In the genomic region with DNA sequence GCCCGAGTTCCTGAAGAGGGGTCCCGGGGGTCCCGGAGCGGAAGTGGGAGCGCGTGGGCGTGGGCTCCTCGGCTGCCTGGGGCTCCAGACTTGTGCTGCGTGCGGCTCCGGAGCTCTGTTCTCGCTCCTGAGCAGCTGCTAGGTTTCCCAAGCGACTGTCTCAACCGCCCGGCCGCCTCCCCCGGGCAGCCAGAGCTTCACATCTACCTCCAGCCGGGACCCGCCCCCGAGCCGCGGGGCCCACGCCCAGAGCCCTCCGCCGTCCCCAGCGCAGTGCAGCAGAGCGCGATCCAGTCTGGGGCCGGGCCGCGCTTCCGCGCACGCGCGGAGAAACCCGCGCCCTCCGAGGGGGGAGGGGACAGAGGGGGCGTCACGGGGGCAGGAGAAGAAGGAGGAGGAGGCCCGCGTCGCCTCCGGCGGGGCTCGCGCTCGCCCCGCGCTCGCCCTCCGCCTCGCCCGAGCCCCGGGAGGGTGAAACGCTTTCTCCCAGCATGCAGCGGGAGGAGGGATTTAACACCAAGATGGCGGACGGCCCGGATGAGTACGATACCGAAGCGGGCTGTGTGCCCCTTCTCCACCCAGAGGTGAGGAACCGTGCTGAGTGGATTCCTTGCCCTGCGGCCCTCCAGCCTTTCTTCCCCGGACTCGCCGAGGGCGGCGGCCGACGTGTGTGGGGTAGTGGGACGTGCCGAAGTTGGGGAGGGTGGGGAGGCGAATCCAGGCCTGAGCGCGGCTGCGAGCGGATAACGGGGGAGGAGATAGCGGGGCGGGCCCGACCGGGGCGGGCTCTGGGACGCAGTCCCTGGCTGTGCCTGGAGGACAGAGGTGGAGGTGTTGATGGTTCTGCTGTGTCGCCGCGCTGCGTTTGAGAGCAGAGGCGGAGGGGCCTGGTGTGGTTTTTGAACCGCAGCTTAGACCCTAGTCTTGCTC, we compare ENCODE assay signal across 1 cellular context.
TF ChIP-seq lines count a peak whose summit lies in the region.

A gene with protein sequence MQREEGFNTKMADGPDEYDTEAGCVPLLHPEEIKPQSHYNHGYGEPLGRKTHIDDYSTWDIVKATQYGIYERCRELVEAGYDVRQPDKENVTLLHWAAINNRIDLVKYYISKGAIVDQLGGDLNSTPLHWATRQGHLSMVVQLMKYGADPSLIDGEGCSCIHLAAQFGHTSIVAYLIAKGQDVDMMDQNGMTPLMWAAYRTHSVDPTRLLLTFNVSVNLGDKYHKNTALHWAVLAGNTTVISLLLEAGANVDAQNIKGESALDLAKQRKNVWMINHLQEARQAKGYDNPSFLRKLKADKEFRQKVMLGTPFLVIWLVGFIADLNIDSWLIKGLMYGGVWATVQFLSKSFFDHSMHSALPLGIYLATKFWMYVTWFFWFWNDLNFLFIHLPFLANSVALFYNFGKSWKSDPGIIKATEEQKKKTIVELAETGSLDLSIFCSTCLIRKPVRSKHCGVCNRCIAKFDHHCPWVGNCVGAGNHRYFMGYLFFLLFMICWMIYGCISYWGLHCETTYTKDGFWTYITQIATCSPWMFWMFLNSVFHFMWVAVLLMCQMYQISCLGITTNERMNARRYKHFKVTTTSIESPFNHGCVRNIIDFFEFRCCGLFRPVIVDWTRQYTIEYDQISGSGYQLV (plus strand): TSS at position 370 of the 930 bp plus-strand sequence. CDS start 122 bp downstream, at position 492.

TF ChIP-seq in WTC11, 78 proteins besides CTCF, POLR2A, EP300 and RAD21 (continued from another document and continues in another):
- TF ChIP-seq, protein P1, sequence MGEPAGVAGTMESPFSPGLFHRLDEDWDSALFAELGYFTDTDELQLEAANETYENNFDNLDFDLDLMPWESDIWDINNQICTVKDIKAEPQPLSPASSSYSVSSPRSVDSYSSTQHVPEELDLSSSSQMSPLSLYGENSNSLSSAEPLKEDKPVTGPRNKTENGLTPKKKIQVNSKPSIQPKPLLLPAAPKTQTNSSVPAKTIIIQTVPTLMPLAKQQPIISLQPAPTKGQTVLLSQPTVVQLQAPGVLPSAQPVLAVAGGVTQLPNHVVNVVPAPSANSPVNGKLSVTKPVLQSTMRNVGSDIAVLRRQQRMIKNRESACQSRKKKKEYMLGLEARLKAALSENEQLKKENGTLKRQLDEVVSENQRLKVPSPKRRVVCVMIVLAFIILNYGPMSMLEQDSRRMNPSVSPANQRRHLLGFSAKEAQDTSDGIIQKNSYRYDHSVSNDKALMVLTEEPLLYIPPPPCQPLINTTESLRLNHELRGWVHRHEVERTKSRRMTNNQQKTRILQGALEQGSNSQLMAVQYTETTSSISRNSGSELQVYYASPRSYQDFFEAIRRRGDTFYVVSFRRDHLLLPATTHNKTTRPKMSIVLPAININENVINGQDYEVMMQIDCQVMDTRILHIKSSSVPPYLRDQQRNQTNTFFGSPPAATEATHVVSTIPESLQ (CRISPR knock-in tag; IDR thresholded peaks at IDR 0.05) = no peak
- no peak for TF ChIP-seq TCF7 (CRISPR knock-in tag; IDR thresholded peaks at IDR 0.05; ENCODE audit: low read depth)
- 0 out of 2 replicates have a peak, but pooled peaks have one; percentile 71 for TF ChIP-seq ZBTB21 (CRISPR knock-in tag; IDR thresholded peaks at IDR 0.05; ENCODE audit: borderline replicate concordance)
- no peak for TF ChIP-seq ZNF396 (CRISPR knock-in tag; IDR thresholded peaks at IDR 0.05; ENCODE audit: borderline replicate concordance)
- no peak for TF ChIP-seq NR2C2 (CRISPR knock-in tag; IDR thresholded peaks at IDR 0.05)
- TF ChIP-seq, protein P2, sequence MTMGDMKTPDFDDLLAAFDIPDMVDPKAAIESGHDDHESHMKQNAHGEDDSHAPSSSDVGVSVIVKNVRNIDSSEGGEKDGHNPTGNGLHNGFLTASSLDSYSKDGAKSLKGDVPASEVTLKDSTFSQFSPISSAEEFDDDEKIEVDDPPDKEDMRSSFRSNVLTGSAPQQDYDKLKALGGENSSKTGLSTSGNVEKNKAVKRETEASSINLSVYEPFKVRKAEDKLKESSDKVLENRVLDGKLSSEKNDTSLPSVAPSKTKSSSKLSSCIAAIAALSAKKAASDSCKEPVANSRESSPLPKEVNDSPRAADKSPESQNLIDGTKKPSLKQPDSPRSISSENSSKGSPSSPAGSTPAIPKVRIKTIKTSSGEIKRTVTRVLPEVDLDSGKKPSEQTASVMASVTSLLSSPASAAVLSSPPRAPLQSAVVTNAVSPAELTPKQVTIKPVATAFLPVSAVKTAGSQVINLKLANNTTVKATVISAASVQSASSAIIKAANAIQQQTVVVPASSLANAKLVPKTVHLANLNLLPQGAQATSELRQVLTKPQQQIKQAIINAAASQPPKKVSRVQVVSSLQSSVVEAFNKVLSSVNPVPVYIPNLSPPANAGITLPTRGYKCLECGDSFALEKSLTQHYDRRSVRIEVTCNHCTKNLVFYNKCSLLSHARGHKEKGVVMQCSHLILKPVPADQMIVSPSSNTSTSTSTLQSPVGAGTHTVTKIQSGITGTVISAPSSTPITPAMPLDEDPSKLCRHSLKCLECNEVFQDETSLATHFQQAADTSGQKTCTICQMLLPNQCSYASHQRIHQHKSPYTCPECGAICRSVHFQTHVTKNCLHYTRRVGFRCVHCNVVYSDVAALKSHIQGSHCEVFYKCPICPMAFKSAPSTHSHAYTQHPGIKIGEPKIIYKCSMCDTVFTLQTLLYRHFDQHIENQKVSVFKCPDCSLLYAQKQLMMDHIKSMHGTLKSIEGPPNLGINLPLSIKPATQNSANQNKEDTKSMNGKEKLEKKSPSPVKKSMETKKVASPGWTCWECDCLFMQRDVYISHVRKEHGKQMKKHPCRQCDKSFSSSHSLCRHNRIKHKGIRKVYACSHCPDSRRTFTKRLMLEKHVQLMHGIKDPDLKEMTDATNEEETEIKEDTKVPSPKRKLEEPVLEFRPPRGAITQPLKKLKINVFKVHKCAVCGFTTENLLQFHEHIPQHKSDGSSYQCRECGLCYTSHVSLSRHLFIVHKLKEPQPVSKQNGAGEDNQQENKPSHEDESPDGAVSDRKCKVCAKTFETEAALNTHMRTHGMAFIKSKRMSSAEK (CRISPR knock-in tag; IDR thresholded peaks at IDR 0.05; ENCODE audit: borderline replicate concordance) = no peak
- TF ChIP-seq ZNF138 (CRISPR knock-in tag; conservative IDR thresholded peaks at IDR 0.05) = 0 out of 2 replicates have a peak, but pooled peaks have one; percentile 22
- TF ChIP-seq RORB (CRISPR knock-in tag; IDR thresholded peaks at IDR 0.05) = no peak
- TF ChIP-seq GTF2I (CRISPR knock-in tag; conservative IDR thresholded peaks at IDR 0.05) = no peak
- no peak for TF ChIP-seq NR1H2 (CRISPR knock-in tag; IDR thresholded peaks at IDR 0.05)
- TF ChIP-seq ETV6 (CRISPR knock-in tag; IDR thresholded peaks at IDR 0.05) = peak; percentile 15; the same call in 1 of the 2 replicates
- TF ChIP-seq, protein P3, sequence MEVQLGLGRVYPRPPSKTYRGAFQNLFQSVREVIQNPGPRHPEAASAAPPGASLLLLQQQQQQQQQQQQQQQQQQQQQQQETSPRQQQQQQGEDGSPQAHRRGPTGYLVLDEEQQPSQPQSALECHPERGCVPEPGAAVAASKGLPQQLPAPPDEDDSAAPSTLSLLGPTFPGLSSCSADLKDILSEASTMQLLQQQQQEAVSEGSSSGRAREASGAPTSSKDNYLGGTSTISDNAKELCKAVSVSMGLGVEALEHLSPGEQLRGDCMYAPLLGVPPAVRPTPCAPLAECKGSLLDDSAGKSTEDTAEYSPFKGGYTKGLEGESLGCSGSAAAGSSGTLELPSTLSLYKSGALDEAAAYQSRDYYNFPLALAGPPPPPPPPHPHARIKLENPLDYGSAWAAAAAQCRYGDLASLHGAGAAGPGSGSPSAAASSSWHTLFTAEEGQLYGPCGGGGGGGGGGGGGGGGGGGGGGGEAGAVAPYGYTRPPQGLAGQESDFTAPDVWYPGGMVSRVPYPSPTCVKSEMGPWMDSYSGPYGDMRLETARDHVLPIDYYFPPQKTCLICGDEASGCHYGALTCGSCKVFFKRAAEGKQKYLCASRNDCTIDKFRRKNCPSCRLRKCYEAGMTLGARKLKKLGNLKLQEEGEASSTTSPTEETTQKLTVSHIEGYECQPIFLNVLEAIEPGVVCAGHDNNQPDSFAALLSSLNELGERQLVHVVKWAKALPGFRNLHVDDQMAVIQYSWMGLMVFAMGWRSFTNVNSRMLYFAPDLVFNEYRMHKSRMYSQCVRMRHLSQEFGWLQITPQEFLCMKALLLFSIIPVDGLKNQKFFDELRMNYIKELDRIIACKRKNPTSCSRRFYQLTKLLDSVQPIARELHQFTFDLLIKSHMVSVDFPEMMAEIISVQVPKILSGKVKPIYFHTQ (CRISPR knock-in tag; IDR thresholded peaks at IDR 0.05) = no peak
- TF ChIP-seq ZNF671 (CRISPR knock-in tag; IDR thresholded peaks at IDR 0.05) = no peak
- TF ChIP-seq, protein P4, sequence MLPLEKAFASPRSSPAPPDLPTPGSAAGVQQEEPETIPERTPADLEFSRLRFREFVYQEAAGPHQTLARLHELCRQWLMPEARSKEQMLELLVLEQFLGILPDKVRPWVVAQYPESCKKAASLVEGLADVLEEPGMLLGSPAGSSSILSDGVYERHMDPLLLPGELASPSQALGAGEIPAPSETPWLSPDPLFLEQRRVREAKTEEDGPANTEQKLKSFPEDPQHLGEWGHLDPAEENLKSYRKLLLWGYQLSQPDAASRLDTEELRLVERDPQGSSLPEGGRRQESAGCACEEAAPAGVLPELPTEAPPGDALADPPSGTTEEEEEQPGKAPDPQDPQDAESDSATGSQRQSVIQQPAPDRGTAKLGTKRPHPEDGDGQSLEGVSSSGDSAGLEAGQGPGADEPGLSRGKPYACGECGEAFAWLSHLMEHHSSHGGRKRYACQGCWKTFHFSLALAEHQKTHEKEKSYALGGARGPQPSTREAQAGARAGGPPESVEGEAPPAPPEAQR (CRISPR knock-in tag; IDR thresholded peaks at IDR 0.05) = no peak
- TF ChIP-seq, protein P5, sequence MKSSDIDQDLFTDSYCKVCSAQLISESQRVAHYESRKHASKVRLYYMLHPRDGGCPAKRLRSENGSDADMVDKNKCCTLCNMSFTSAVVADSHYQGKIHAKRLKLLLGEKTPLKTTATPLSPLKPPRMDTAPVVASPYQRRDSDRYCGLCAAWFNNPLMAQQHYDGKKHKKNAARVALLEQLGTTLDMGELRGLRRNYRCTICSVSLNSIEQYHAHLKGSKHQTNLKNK (CRISPR knock-in tag; IDR thresholded peaks at IDR 0.05) = no peak
- TF ChIP-seq GRHL2 (CRISPR knock-in tag; IDR thresholded peaks at IDR 0.05; ENCODE audit: insufficient replicate concordance, severe bottlenecking) = no peak
- no peak for TF ChIP-seq ATF1 (CRISPR knock-in tag; IDR thresholded peaks at IDR 0.05)
- TF ChIP-seq, protein P6, sequence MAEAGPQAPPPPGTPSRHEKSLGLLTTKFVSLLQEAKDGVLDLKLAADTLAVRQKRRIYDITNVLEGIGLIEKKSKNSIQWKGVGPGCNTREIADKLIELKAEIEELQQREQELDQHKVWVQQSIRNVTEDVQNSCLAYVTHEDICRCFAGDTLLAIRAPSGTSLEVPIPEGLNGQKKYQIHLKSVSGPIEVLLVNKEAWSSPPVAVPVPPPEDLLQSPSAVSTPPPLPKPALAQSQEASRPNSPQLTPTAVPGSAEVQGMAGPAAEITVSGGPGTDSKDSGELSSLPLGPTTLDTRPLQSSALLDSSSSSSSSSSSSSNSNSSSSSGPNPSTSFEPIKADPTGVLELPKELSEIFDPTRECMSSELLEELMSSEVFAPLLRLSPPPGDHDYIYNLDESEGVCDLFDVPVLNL (CRISPR knock-in tag; IDR thresholded peaks at IDR 0.05; ENCODE audit: borderline replicate concordance, low read depth) = no peak
- no peak for TF ChIP-seq SOX15 (CRISPR knock-in tag; IDR thresholded peaks at IDR 0.05)
- TF ChIP-seq, protein P7, sequence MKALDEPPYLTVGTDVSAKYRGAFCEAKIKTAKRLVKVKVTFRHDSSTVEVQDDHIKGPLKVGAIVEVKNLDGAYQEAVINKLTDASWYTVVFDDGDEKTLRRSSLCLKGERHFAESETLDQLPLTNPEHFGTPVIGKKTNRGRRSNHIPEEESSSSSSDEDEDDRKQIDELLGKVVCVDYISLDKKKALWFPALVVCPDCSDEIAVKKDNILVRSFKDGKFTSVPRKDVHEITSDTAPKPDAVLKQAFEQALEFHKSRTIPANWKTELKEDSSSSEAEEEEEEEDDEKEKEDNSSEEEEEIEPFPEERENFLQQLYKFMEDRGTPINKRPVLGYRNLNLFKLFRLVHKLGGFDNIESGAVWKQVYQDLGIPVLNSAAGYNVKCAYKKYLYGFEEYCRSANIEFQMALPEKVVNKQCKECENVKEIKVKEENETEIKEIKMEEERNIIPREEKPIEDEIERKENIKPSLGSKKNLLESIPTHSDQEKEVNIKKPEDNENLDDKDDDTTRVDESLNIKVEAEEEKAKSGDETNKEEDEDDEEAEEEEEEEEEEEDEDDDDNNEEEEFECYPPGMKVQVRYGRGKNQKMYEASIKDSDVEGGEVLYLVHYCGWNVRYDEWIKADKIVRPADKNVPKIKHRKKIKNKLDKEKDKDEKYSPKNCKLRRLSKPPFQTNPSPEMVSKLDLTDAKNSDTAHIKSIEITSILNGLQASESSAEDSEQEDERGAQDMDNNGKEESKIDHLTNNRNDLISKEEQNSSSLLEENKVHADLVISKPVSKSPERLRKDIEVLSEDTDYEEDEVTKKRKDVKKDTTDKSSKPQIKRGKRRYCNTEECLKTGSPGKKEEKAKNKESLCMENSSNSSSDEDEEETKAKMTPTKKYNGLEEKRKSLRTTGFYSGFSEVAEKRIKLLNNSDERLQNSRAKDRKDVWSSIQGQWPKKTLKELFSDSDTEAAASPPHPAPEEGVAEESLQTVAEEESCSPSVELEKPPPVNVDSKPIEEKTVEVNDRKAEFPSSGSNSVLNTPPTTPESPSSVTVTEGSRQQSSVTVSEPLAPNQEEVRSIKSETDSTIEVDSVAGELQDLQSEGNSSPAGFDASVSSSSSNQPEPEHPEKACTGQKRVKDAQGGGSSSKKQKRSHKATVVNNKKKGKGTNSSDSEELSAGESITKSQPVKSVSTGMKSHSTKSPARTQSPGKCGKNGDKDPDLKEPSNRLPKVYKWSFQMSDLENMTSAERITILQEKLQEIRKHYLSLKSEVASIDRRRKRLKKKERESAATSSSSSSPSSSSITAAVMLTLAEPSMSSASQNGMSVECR (CRISPR knock-in tag; IDR thresholded peaks at IDR 0.05; ENCODE audit: borderline replicate concordance) = peak; percentile 68; the same call in 1 of the 2 replicates
- no peak for TF ChIP-seq PRRX2 (CRISPR knock-in tag; IDR thresholded peaks at IDR 0.05)
- TF ChIP-seq, protein P8, sequence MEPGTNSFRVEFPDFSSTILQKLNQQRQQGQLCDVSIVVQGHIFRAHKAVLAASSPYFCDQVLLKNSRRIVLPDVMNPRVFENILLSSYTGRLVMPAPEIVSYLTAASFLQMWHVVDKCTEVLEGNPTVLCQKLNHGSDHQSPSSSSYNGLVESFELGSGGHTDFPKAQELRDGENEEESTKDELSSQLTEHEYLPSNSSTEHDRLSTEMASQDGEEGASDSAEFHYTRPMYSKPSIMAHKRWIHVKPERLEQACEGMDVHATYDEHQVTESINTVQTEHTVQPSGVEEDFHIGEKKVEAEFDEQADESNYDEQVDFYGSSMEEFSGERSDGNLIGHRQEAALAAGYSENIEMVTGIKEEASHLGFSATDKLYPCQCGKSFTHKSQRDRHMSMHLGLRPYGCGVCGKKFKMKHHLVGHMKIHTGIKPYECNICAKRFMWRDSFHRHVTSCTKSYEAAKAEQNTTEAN (CRISPR knock-in tag; IDR thresholded peaks at IDR 0.05) = peak; percentile 59
- no peak for TF ChIP-seq NFYB (CRISPR knock-in tag; conservative IDR thresholded peaks at IDR 0.05; ENCODE audit: low read depth)
- TF ChIP-seq, protein P9, sequence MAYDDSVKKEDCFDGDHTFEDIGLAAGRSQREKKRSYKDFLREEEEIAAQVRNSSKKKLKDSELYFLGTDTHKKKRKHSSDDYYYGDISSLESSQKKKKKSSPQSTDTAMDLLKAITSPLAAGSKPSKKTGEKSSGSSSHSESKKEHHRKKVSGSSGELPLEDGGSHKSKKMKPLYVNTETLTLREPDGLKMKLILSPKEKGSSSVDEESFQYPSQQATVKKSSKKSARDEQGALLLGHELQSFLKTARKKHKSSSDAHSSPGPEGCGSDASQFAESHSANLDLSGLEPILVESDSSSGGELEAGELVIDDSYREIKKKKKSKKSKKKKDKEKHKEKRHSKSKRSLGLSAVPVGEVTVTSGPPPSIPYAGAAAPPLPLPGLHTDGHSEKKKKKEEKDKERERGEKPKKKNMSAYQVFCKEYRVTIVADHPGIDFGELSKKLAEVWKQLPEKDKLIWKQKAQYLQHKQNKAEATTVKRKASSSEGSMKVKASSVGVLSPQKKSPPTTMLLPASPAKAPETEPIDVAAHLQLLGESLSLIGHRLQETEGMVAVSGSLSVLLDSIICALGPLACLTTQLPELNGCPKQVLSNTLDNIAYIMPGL (CRISPR knock-in tag; IDR thresholded peaks at IDR 0.05) = peak; percentile 60; the same call in 1 of the 2 replicates
